8 cellular contexts compared by ENCODE assay signal in the genomic region with DNA sequence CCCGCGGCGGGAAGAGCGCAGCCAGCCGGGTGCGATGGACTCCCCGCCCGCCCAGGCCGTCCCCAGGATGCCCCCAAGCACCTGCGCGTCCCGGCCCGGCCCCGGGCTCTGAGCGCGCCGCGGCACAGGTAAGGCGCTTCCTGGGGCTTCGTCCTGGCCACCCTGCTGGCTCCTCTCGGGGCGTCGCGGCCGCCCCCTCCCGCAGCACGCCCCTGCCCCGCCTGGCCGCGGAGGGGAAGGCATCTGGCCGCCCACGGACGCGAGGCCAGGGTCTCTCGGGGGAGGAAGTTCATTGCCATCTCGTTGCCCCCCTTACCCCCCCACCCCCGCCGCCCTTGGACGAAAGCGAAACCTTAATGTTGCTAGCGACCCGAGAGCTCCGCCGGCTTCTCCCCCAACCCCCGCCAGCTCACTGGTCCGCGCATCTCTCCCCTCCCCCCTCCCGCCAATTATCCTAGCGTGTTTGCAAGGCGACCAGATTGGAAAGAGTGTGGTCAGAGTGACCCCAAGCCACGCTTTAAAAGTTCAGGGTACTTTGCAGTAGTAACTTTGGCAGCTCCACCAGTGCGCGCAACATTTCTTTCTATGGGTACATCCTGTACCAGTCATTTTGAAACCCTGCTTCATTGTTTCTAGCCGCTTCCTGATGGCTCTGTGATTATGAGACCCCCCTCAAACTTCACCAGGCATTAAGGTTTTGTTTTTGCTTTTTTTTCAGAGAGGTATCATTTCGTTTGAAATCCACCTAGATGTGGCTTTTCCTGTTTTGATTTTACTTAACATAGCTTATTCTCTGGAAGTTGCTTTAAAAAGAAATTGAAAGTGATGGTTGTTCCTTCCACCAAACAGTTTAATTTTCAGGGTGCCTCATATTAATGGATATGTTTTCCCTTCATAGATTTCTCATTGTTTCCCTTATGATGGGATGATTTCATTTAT. TPM values are rescaled to one million over a fixed set of nuclear protein-coding genes. Genes with fewer than 3 reads are reported as not detected.
DNase-seq lines count a peak whose midpoint lies in the region; ATAC-seq and TF ChIP-seq lines count a peak whose summit lies in the region.

No MANE protein-coding gene starts in this region.

- no peaks in the 10 kb centered on the region for H3K9me2 ChIP-seq in DOHH2 (replicated peaks; ENCODE audit: control insufficient read depth, low read length)

- peak overlapping the region; percentile 66 for H3K4me2 ChIP-seq in DOHH2 (ENCODE audit: low read length)

- H3K4me3 ChIP-seq in DOHH2 (ENCODE audit: low read length), result peak overlapping the region; percentile 75
- peak overlapping the region; percentile 73 for H3K4me3 ChIP-seq in HUES6 (ENCODE audit: low read depth, low read length)
- peak overlapping the region; percentile 87 for H3K4me3 ChIP-seq in lower lobe of right lung

- peak; percentile 19 for DNase-seq in WTC11 (ENCODE audit: low spot score)
- DNase-seq in cerebellum (ENCODE audit: low spot score), result peak; percentile 15
- DNase-seq in lower lobe of right lung, result peak; percentile 57
- DNase-seq in stimulated activated CD8-positive, alpha-beta memory T cell treated with anti-CD3 and anti-CD28 coated beads, Interleukin-12 subunit alpha, Interleukin-12 subunit beta, amount 100 ng/mL, for 1 hour (ENCODE audit: low read depth), result peak; percentile 27
- no peak for DNase-seq in mesenteric fat pad (ENCODE audit: low spot score)

- no peaks in the 10 kb centered on the region for H3K36me3 Mint-ChIP-seq in WTC11

- intact Hi-C loops in lower lobe of right lung (cut with DNase I), result no loop called here

- peak overlapping the region; percentile 76 for H3K4me3 Mint-ChIP-seq in WTC11

- TF ChIP-seq CTCF in DOHH2 (IDR thresholded peaks at IDR 0.05; ENCODE audit: low read depth, low read length, poor library complexity, severe bottlenecking) (peak; percentile 23), WTC11 (IDR thresholded peaks at IDR 0.05) (no peak), lower lobe of right lung (IDR thresholded peaks at IDR 0.05) (peak; percentile 14)

- no peaks in the 10 kb centered on the region for H3K9me3 Mint-ChIP-seq in WTC11

- peaks cover 26% of the 10 kb centered on the region for H3K79me2 ChIP-seq in DOHH2 (ENCODE audit: control insufficient read depth, low read length)

- H4K20me1 ChIP-seq in DOHH2 (ENCODE audit: control insufficient read depth, insufficient read depth, low read depth, low read length), result no peaks in the 10 kb centered on the region

- peak overlapping the region; percentile 3; the same call in 1 of the 2 replicates for H3K27ac ChIP-seq in DOHH2 (ENCODE audit: low read depth, low read length)
- H3K27ac ChIP-seq in HUES6 (ENCODE audit: low read depth, low read length), result no peak overlapping the region
- H3K27ac ChIP-seq in lower lobe of right lung, result peak overlapping the region; percentile 84

- H3K4me1 Mint-ChIP-seq in WTC11, result peaks cover 15% of the 10 kb centered on the region

- H3K27me3 Mint-ChIP-seq in WTC11 (ENCODE audit: low read depth), result peaks cover 56% of the 10 kb centered on the region

- no peak overlapping the region for H3K27ac Mint-ChIP-seq in WTC11

- no peaks in the 10 kb centered on the region for H3K9me3 ChIP-seq in DOHH2 (ENCODE audit: control insufficient read depth, insufficient read depth, low read length)
- no peaks in the 10 kb centered on the region for H3K9me3 ChIP-seq in HUES6 (ENCODE audit: control insufficient read depth, insufficient read depth, low read depth, low read length)
- no peaks in the 10 kb centered on the region for H3K9me3 ChIP-seq in lower lobe of right lung

- peaks cover 25% of the 10 kb centered on the region for H3K4me1 ChIP-seq in DOHH2 (ENCODE audit: control insufficient read depth, low read length)
- no peaks in the 10 kb centered on the region for H3K4me1 ChIP-seq in HUES6 (ENCODE audit: control insufficient read depth, insufficient read depth, low read length)
- H3K4me1 ChIP-seq in lower lobe of right lung, result peaks cover 29% of the 10 kb centered on the region

- H3K27me3 ChIP-seq in DOHH2 (ENCODE audit: control insufficient read depth, low read length) (peaks cover 11% of the 10 kb centered on the region; the same call in 1 of the 2 replicates), HUES6 (ENCODE audit: control insufficient read depth, insufficient read depth, low read length) (peaks cover 82% of the 10 kb centered on the region), lower lobe of right lung (ENCODE audit: low read depth) (no peaks in the 10 kb centered on the region)

- POLR2A ChIA-PET in WTC11 (lab: Charles Lee), result no interaction called here

- peak; percentile 58 for ATAC-seq in GM21390 (IDR thresholded peaks at IDR 0.05; ENCODE audit: unreplicated experiment)
- peak; percentile 67 for ATAC-seq in WTC11
- peak; percentile 60 to 68 for ATAC-seq in lower lobe of right lung

- H3K36me3 ChIP-seq in DOHH2 (ENCODE audit: control insufficient read depth, low read length) (no peaks in the 10 kb centered on the region), HUES6 (ENCODE audit: control insufficient read depth, insufficient read depth, low read length) (no peaks in the 10 kb centered on the region), lower lobe of right lung (no peaks in the 10 kb centered on the region)

- peaks cover 7% of the 10 kb centered on the region; the same call in 1 of the 2 replicates for H3F3A ChIP-seq in DOHH2 (ENCODE audit: control insufficient read depth, insufficient read depth)

- CTCF ChIA-PET in WTC11 (lab: Charles Lee), result interaction anchor here (0.6 to 2.0 kb wide), 7 partner anchors 24 to 708 kb away, joined by 3 to 6 read pairs (median 3); no protein-coding TSS in a partner anchor

- H3K9ac ChIP-seq in HUES6 (ENCODE audit: low read length), result peak overlapping the region; percentile 22

TF ChIP-seq in WTC11, 78 proteins besides CTCF, POLR2A, EP300 and RAD21 (continues in another document):
- TF ChIP-seq ETV6 (CRISPR knock-in tag; IDR thresholded peaks at IDR 0.05) (no peak), OVOL2 (CRISPR knock-in tag; IDR thresholded peaks at IDR 0.05; ENCODE audit: borderline replicate concordance) (no peak), RELA (CRISPR knock-in tag; IDR thresholded peaks at IDR 0.05; ENCODE audit: borderline replicate concordance) (no peak), NFYB (CRISPR knock-in tag; conservative IDR thresholded peaks at IDR 0.05; ENCODE audit: low read depth) (no peak), GABPB1 (CRISPR knock-in tag; IDR thresholded peaks at IDR 0.05) (no peak)
- TF ChIP-seq, protein P1, sequence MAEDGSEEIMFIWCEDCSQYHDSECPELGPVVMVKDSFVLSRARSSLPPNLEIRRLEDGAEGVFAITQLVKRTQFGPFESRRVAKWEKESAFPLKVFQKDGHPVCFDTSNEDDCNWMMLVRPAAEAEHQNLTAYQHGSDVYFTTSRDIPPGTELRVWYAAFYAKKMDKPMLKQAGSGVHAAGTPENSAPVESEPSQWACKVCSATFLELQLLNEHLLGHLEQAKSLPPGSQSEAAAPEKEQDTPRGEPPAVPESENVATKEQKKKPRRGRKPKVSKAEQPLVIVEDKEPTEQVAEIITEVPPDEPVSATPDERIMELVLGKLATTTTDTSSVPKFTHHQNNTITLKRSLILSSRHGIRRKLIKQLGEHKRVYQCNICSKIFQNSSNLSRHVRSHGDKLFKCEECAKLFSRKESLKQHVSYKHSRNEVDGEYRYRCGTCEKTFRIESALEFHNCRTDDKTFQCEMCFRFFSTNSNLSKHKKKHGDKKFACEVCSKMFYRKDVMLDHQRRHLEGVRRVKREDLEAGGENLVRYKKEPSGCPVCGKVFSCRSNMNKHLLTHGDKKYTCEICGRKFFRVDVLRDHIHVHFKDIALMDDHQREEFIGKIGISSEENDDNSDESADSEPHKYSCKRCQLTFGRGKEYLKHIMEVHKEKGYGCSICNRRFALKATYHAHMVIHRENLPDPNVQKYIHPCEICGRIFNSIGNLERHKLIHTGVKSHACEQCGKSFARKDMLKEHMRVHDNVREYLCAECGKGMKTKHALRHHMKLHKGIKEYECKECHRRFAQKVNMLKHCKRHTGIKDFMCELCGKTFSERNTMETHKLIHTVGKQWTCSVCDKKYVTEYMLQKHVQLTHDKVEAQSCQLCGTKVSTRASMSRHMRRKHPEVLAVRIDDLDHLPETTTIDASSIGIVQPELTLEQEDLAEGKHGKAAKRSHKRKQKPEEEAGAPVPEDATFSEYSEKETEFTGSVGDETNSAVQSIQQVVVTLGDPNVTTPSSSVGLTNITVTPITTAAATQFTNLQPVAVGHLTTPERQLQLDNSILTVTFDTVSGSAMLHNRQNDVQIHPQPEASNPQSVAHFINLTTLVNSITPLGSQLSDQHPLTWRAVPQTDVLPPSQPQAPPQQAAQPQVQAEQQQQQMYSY (CRISPR knock-in tag; IDR thresholded peaks at IDR 0.05), result no peak
- TF ChIP-seq, protein P2, sequence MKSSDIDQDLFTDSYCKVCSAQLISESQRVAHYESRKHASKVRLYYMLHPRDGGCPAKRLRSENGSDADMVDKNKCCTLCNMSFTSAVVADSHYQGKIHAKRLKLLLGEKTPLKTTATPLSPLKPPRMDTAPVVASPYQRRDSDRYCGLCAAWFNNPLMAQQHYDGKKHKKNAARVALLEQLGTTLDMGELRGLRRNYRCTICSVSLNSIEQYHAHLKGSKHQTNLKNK (CRISPR knock-in tag; IDR thresholded peaks at IDR 0.05), result no peak
- TF ChIP-seq, protein P3, sequence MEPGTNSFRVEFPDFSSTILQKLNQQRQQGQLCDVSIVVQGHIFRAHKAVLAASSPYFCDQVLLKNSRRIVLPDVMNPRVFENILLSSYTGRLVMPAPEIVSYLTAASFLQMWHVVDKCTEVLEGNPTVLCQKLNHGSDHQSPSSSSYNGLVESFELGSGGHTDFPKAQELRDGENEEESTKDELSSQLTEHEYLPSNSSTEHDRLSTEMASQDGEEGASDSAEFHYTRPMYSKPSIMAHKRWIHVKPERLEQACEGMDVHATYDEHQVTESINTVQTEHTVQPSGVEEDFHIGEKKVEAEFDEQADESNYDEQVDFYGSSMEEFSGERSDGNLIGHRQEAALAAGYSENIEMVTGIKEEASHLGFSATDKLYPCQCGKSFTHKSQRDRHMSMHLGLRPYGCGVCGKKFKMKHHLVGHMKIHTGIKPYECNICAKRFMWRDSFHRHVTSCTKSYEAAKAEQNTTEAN (CRISPR knock-in tag; IDR thresholded peaks at IDR 0.05), result no peak
- TF ChIP-seq, protein P4, sequence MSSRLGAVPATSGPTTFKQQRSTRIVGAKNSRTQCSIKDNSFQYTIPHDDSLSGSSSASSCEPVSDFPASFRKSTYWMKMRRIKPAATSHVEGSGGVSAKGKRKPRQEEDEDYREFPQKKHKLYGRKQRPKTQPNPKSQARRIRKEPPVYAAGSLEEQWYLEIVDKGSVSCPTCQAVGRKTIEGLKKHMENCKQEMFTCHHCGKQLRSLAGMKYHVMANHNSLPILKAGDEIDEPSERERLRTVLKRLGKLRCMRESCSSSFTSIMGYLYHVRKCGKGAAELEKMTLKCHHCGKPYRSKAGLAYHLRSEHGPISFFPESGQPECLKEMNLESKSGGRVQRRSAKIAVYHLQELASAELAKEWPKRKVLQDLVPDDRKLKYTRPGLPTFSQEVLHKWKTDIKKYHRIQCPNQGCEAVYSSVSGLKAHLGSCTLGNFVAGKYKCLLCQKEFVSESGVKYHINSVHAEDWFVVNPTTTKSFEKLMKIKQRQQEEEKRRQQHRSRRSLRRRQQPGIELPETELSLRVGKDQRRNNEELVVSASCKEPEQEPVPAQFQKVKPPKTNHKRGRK (CRISPR knock-in tag; IDR thresholded peaks at IDR 0.05; ENCODE audit: borderline replicate concordance), result no peak

RNA-seq across cellular contexts. Expression of a gene that starts 0.6 kb away (rescaled TPM):
- total RNA-seq in WTC11 (2021) (134 to 151 TPM (median 142 TPM) in 3 replicates), cerebellum (95.9 TPM), lower lobe of right lung (56.5 TPM), mesenteric fat pad (45.3 TPM)
